20 cellular contexts compared by ENCODE assay signal in genomic region chr4:2268357-2269205, GRCh38. TPM values are rescaled to one million over a fixed set of nuclear protein-coding genes. Genes with fewer than 3 reads are reported as not detected.
DNase-seq lines count a peak whose midpoint lies in the region; ATAC-seq, FAIRE-seq and TF ChIP-seq lines count a peak whose summit lies in the region.
"Had no signal": no experiment of that assay in that cellular context is flagged by ENCODE, and none has a peak within 500 bp of the region (broad histone marks: within the 10 kb centered on the region; RNA-seq: fewer than 3 reads in every experiment).

No MANE protein-coding gene starts in this region.

- peak overlapping the region; percentile 38; the same call in 1 of the 2 replicates for H4K8ac ChIP-seq in H1 (ENCODE audit: extremely low read depth, insufficient read depth, low read length)

- no peak overlapping the region for H3K27ac ChIP-seq in left ventricle myocardium inferior (replicated peaks)
- peak overlapping the region; percentile 17 for H3K27ac ChIP-seq in angular gyrus (ENCODE audit: low read depth, low read length)
- H3K27ac ChIP-seq in H1 (ENCODE audit: low read depth, low read length), result no peak overlapping the region
- H3K27ac ChIP-seq in gastrocnemius medialis, result peak overlapping the region; percentile 78 to 86 (median 81)
- no peak overlapping the region for H3K27ac ChIP-seq in lower lobe of right lung
- H3K27ac ChIP-seq: A549, BLaER1 had no signal

- H4K91ac ChIP-seq in H1 (replicated peaks; ENCODE audit: insufficient read length, low read length), result peak overlapping the region; percentile 34

- H3K18ac ChIP-seq in H1 (ENCODE audit: extremely low read depth, low read length), result no peak overlapping the region

- no peak overlapping the region for H3K14ac ChIP-seq in H1 (ENCODE audit: insufficient read length)

- DNase-seq in left ventricle myocardium superior (peak; percentile 26), left ventricle myocardium inferior (no peak), H1 (ENCODE audit: low read depth in 1 of 2, low spot score in 2 of 2) (no peak), gastrocnemius medialis (no peak), lower lobe of right lung (no peak), HK-2 (ENCODE audit: unreplicated experiment) (no peak), SK-N-DZ (ENCODE audit: low spot score) (no peak)
- DNase-seq: AML-193; Caco-2; CD8-positive, alpha-beta memory T cell; DND-41; GDM1; IMR-90 had no signal

- no peak overlapping the region for H3K4me3 ChIP-seq in left ventricle myocardium inferior
- H3K4me3 ChIP-seq in H1 (ENCODE audit: extremely low read depth in 1 of 4, insufficient read depth in 2 of 4, low read depth in 3 of 4, low read length in 4 of 4), result no peak overlapping the region
- peak overlapping the region in 1 of 4 donors; percentile 21 for H3K4me3 ChIP-seq in gastrocnemius medialis
- no peak overlapping the region for H3K4me3 ChIP-seq in lower lobe of right lung
- H3K4me3 ChIP-seq: A549, BLaER1 had no signal

- intact Hi-C loops in left ventricle myocardium superior (cut with micrococcal nuclease) (no loop called here), left ventricle myocardium inferior (cut with micrococcal nuclease) (no loop called here), gastrocnemius medialis (cut with DNase I; ENCODE audit: low total_unique reads) (loop anchor here (10.0 kb wide), 1 partner anchor 486 kb away; the partner anchor contains the start of gene TNIP2), lower lobe of right lung (cut with DNase I) (no loop called here)

- H3K36me3 ChIP-seq in left ventricle myocardium inferior (peaks cover 6% of the 10 kb centered on the region), H1 (ENCODE audit: control insufficient read depth in 2 of 4, insufficient read depth in 4 of 4, low read length in 3 of 4) (no peaks in the 10 kb centered on the region), gastrocnemius medialis (no peaks in the 10 kb centered on the region), lower lobe of right lung (no peaks in the 10 kb centered on the region)
- H3K36me3 ChIP-seq: BLaER1 had no signal

- no peak overlapping the region for H2BK12ac ChIP-seq in H1 (ENCODE audit: low read depth, low read length)

- H3K79me1 ChIP-seq in H1 (ENCODE audit: low read depth, low read length), result no peaks in the 10 kb centered on the region

- WGBS in H1 (ENCODE audit: extremely low coverage in 1 of 2, insufficient coverage in 1 of 2, insufficient read length in 1 of 2, insufficient replicate concordance in 2 of 2, low coverage in 1 of 2, low lambda C conversion rate in 2 of 2, missing lambda C conversion rate in 1 of 2), 2 experiments, result 81% methylated on average over 18 of the region's 22 CpGs; no CpG with 5 or more reads in 1 of the 2 experiments

- TF ChIP-seq CTCF in left ventricle myocardium inferior (IDR thresholded peaks at IDR 0.05; ENCODE audit: borderline replicate concordance), result no peak
- TF ChIP-seq CTCF in H1 (IDR thresholded peaks at IDR 0.05; ENCODE audit: control extremely low read depth in 1 of 3, insufficient read depth in 1 of 3, low read depth in 1 of 3, low read length in 3 of 3), result no peak
- no peak for TF ChIP-seq CTCF in gastrocnemius medialis (IDR thresholded peaks at IDR 0.05 in 4 of 5, conservative IDR thresholded peaks at IDR 0.05 in 1 of 5)
- TF ChIP-seq CTCF in lower lobe of right lung (IDR thresholded peaks at IDR 0.05), result no peak

- no peak overlapping the region for H2BK120ac ChIP-seq in H1 (replicated peaks; ENCODE audit: low read depth, low read length)

- no peak overlapping the region for H2AK5ac ChIP-seq in H1 (ENCODE audit: low read depth, low read length)

- H3K4me1 ChIP-seq in left ventricle myocardium inferior (peaks cover 54% of the 10 kb centered on the region), H1 (replicated peaks in 1 of 4; ENCODE audit: control insufficient read depth in 3 of 4, insufficient read depth in 4 of 4, low read length in 3 of 4) (peaks cover 0 to 13% (median 10%) of the 10 kb centered on the region in 4 experiments; a peak in 5 of 7 replicates), gastrocnemius medialis (peaks cover 44 to 62% of the 10 kb centered on the region in 2 donors), lower lobe of right lung (peaks cover 24% of the 10 kb centered on the region)
- H3K4me1 ChIP-seq: A549, Caco-2 had no signal

- H3K4ac ChIP-seq in H1 (replicated peaks; ENCODE audit: insufficient read length, low read depth, low read length), result no peak overlapping the region

- H2BK20ac ChIP-seq in H1 (ENCODE audit: low read length), result peak overlapping the region; percentile 43; the same call in 1 of the 2 replicates

- TF ChIP-seq EP300 in H1 (IDR thresholded peaks at IDR 0.05; ENCODE audit: borderline replicate concordance in 1 of 2, low read depth in 2 of 2, low read length in 2 of 2), result no peak

- H2AFZ ChIP-seq in H1 (ENCODE audit: low read length), result no peak overlapping the region

- H3K9ac ChIP-seq in H1 (replicated peaks in 1 of 4; ENCODE audit: extremely low read depth in 1 of 4, low read depth in 3 of 4, low read length in 3 of 4), result no peak overlapping the region
- H3K9ac ChIP-seq: BLaER1 had no signal

- no peak for ATAC-seq in left ventricle myocardium superior
- no peak for ATAC-seq in gastrocnemius medialis
- ATAC-seq in lower lobe of right lung, result no peak
- ATAC-seq: A549, HCT116 had no signal

- CTCF ChIA-PET in H1 (lab: Charles Lee; ENCODE audit: partially characterized antibody), result interaction anchor here (1.0 kb wide), 1 partner anchor 48 kb away, joined by 3 read pairs; no protein-coding TSS in a partner anchor

- no peak for TF ChIP-seq RAD21 in H1 (IDR thresholded peaks at IDR 0.05 in 1 of 2, conservative IDR thresholded peaks at IDR 0.05 in 1 of 2; ENCODE audit: low read depth in 2 of 2, low read length in 2 of 2)

- in situ Hi-C loops in gastrocnemius medialis (cut with MboI; ENCODE audit: low sequenced_read_pairs in 4 of 4), result no loop called here

- no peak for TF ChIP-seq POLR2A in H1 (IDR thresholded peaks at IDR 0.05; ENCODE audit: control extremely low read depth in 1 of 2, low read depth in 2 of 2, low read length in 2 of 2)
- TF ChIP-seq POLR2A in gastrocnemius medialis (IDR thresholded peaks at IDR 0.05), result no peak

- peaks cover 0 to 1% of the 10 kb centered on the region in 2 experiments for H4K20me1 ChIP-seq in H1 (replicated peaks in 1 of 2; ENCODE audit: control insufficient read depth in 1 of 2, insufficient read depth in 2 of 2, low read length in 2 of 2)
- H4K20me1 ChIP-seq: BLaER1 had no signal

- H2BK15ac ChIP-seq in H1 (ENCODE audit: low read length), result 0 out of 2 replicates have a peak overlapping the region, but pooled peaks have one; percentile 31

- H3K56ac ChIP-seq in H1 (replicated peaks; ENCODE audit: insufficient read length, low read depth, low read length), result no peak overlapping the region

- H4K5ac ChIP-seq in H1 (ENCODE audit: insufficient read length, low read depth, low read length), result no peak overlapping the region

- H3K9me3 ChIP-seq in left ventricle myocardium inferior (replicated peaks) (no peaks in the 10 kb centered on the region), H1 (ENCODE audit: insufficient read depth in 2 of 2, low read depth in 1 of 2, low read length in 1 of 2) (no peaks in the 10 kb centered on the region), gastrocnemius medialis (no peaks in the 10 kb centered on the region), lower lobe of right lung (no peaks in the 10 kb centered on the region)
- H3K9me3 ChIP-seq: A549, BLaER1, Caco-2 had no signal

- 0 out of 4 replicates have a peak overlapping the region, but pooled peaks of 1 of the 2 experiments have one; percentile 25 for H3K4me2 ChIP-seq in H1 (ENCODE audit: insufficient read depth in 1 of 2, low read depth in 2 of 2, low read length in 2 of 2)
- H3K4me2 ChIP-seq: A549, BLaER1 had no signal

- no peak overlapping the region for H3K23ac ChIP-seq in H1 (ENCODE audit: insufficient read length)

- H2BK5ac ChIP-seq in H1 (ENCODE audit: low read depth, low read length), result 0 out of 2 replicates have a peak overlapping the region, but pooled peaks have one; percentile 8

- POLR2A ChIA-PET in H1 (lab: Charles Lee; ENCODE audit: partially characterized antibody), result no interaction called here

- no peaks in the 10 kb centered on the region for H3K79me2 ChIP-seq in H1 (ENCODE audit: control insufficient read depth in 1 of 2, insufficient read depth in 2 of 2, low read length in 2 of 2)

- H3K27me3 ChIP-seq in left ventricle myocardium inferior (ENCODE audit: low read depth) (no peaks in the 10 kb centered on the region), H1 (replicated peaks in 1 of 4; ENCODE audit: control insufficient read depth in 3 of 4, extremely low read depth in 1 of 4, insufficient read depth in 3 of 4, low read length in 3 of 4) (no peaks in the 10 kb centered on the region), gastrocnemius medialis (no peaks in the 10 kb centered on the region), lower lobe of right lung (ENCODE audit: low read depth) (no peaks in the 10 kb centered on the region)
- H3K27me3 ChIP-seq: BLaER1 had no signal

- FAIRE-seq in H1 (lab: Jason Lieb, UNC), result no peak
- FAIRE-seq: A549, GM12892, GM19239, H54 had no signal

- no peaks in the 10 kb centered on the region for H3K23me2 ChIP-seq in H1 (ENCODE audit: low read depth, low read length)

RNA-seq across cellular contexts. Expression of gene MXD4, which starts 6.7 kb away (rescaled TPM):
- total RNA-seq in left ventricle myocardium superior (44.0 TPM), left ventricle myocardium inferior (40.4 TPM), gastrocnemius medialis (10 to 100 TPM; 20.4 to 29.4 (median 27.7) TPM), lower lobe of right lung (74.3 TPM)
- 20.8 and 24.6 TPM in 2 replicates for total RNA-seq in H1 (2021; fragmentation: NEBNext Ultra II Directional; extraction: Animal tissue kit (Norgen Biotek cat#: 25700))
- 18.0 and 24.1 TPM in 2 replicates for polyA plus RNA-seq in H1 (2011; rRNA removed)
- polyA plus RNA-seq in H1 (2011; cell fraction: cytosol; rRNA removed), result 17.9 TPM
- polyA plus RNA-seq in H1 (2011; cell fraction: nucleus; rRNA removed), result 40.1 TPM
- 14.9 to 16.5 TPM (median 15.7 TPM) in 4 replicates for polyA plus RNA-seq in H1 (2012, experiment 1 of 2)
- 16.5 TPM for polyA plus RNA-seq in H1 (2012, experiment 2 of 2)
- 13.4 TPM for polyA plus RNA-seq in H1 (2013, experiment 1 of 2)
- 14.2 TPM for polyA plus RNA-seq in H1 (2013, experiment 2 of 2)
- 12.7 and 13.1 TPM in 2 replicates for polyA minus RNA-seq in H1 (2011; rRNA and poly(A)+ RNA removed)
- polyA minus RNA-seq in H1 (2011; cell fraction: cytosol; rRNA and poly(A)+ RNA removed), result 13.5 TPM
- polyA minus RNA-seq in H1 (2011; cell fraction: nucleus; rRNA and poly(A)+ RNA removed), result 15.7 TPM
- polyA plus RNA-seq in SK-N-DZ (2014; cell fraction: cytosol; rRNA removed), result 24.6 and 29.0 TPM in 2 replicates
- 38.6 and 38.7 TPM in 2 replicates for polyA plus RNA-seq in SK-N-DZ (2014; cell fraction: nucleus; rRNA removed)

RNA-seq across cellular contexts. Expression of gene HAUS3, which starts 26.7 kb away (rescaled TPM):
- total RNA-seq in left ventricle myocardium superior (8.2 TPM), left ventricle myocardium inferior (6.4 TPM), gastrocnemius medialis (10 to 100 TPM in 2 of 4 donors, 1 to 10 TPM in 2; 4.8 to 12.1 (median 9.5) TPM), lower lobe of right lung (12.3 TPM)
- 14.6 and 14.8 TPM in 2 replicates for total RNA-seq in H1 (2021; fragmentation: NEBNext Ultra II Directional; extraction: Animal tissue kit (Norgen Biotek cat#: 25700))
- polyA plus RNA-seq in H1 (2011; rRNA removed), result 3.2 and 5.1 TPM in 2 replicates
- polyA plus RNA-seq in H1 (2011; cell fraction: cytosol; rRNA removed), result 6.5 TPM
- polyA plus RNA-seq in H1 (2011; cell fraction: nucleus; rRNA removed), result 3.7 TPM
- 4.4 to 10.4 TPM (median 5.5 TPM) in 4 replicates for polyA plus RNA-seq in H1 (2012, experiment 1 of 2)
- polyA plus RNA-seq in H1 (2012, experiment 2 of 2), result 1.2 TPM
- 10.3 TPM for polyA plus RNA-seq in H1 (2013, experiment 1 of 2)
- 10.4 TPM for polyA plus RNA-seq in H1 (2013, experiment 2 of 2)
- 1.6 and 2.3 TPM in 2 replicates for polyA minus RNA-seq in H1 (2011; rRNA and poly(A)+ RNA removed)
- 4.0 TPM for polyA minus RNA-seq in H1 (2011; cell fraction: cytosol; rRNA and poly(A)+ RNA removed)
- polyA minus RNA-seq in H1 (2011; cell fraction: nucleus; rRNA and poly(A)+ RNA removed), result 5.1 TPM
- polyA plus RNA-seq in SK-N-DZ (2014; cell fraction: cytosol; rRNA removed), result 16.7 and 22.6 TPM in 2 replicates
- polyA plus RNA-seq in SK-N-DZ (2014; cell fraction: nucleus; rRNA removed), result 34.7 and 51.8 TPM in 2 replicates

RNA-seq across cellular contexts. Expression of gene POLN, which starts 26.7 kb away (rescaled TPM):
- 1.9 TPM for total RNA-seq in left ventricle myocardium superior
- 2.2 TPM for total RNA-seq in left ventricle myocardium inferior
- 1.5 and 4.2 TPM in 2 replicates for total RNA-seq in H1 (2021; fragmentation: NEBNext Ultra II Directional; extraction: Animal tissue kit (Norgen Biotek cat#: 25700))
- polyA plus RNA-seq in H1 (2011; rRNA removed), result 0.82 and 0.98 TPM in 2 replicates
- polyA plus RNA-seq in H1 (2011; cell fraction: cytosol; rRNA removed), result 1.3 TPM
- polyA plus RNA-seq in H1 (2011; cell fraction: nucleus; rRNA removed), result 1.5 TPM
- 0.94 to 1.2 TPM (median 1.1 TPM) in 4 replicates for polyA plus RNA-seq in H1 (2012, experiment 1 of 2)
- 0.05 TPM for polyA plus RNA-seq in H1 (2012, experiment 2 of 2)
- 1.8 TPM for polyA plus RNA-seq in H1 (2013, experiment 1 of 2)
- 2.3 TPM for polyA plus RNA-seq in H1 (2013, experiment 2 of 2)
- 1.3 and 2.1 TPM in 2 replicates for polyA minus RNA-seq in H1 (2011; rRNA and poly(A)+ RNA removed)
- not detected for polyA minus RNA-seq in H1 (2011; cell fraction: cytosol; rRNA and poly(A)+ RNA removed)
- polyA minus RNA-seq in H1 (2011; cell fraction: nucleus; rRNA and poly(A)+ RNA removed), result 4.2 TPM
- 1 to 10 TPM in 1 of 4 donors, under 1 TPM in 2, not detected in 1; 0.71 to 2.0 (median 0.86) TPM for total RNA-seq in gastrocnemius medialis
- 2.2 TPM for total RNA-seq in lower lobe of right lung
- 0.07 and 0.17 TPM in 2 replicates for polyA plus RNA-seq in SK-N-DZ (2014; cell fraction: cytosol; rRNA removed)
- polyA plus RNA-seq in SK-N-DZ (2014; cell fraction: nucleus; rRNA removed), result not detected in 2 replicates

Comparison
In these comparisons a context has a peak if more than half of its experiments do, and no peak if none do; other contexts are left out.
1. H3K27ac ChIP-seq: peak in angular gyrus (single experiment) and gastrocnemius medialis (4 of 4); none in left ventricle myocardium inferior (single experiment), H1 (single experiment) and lower lobe of right lung (single experiment).